ENCODE assay signal across 34 cellular contexts in the genomic region with DNA sequence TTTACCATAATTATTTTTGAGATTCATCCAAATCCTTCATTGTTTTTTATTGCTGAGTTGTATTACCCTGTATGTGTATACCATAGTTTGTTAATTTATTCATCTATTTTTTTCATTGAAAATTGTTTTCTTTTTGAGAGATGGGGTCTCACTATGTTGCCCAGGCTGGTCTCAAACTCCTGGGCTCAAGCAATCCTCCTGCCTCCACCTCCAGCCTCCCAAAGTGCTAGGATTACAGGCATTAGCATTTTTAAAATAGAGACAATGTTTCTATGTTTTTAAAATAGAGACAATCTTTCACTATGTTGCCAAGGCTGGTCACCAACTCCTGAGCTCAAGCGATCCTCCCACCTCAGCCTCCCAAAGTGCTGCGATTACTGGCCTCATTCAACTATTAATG.
"Had no signal": no experiment of that assay in that cellular context is flagged by ENCODE, and none has a peak within 500 bp of the region (broad histone marks: within the 10 kb centered on the region; RNA-seq: fewer than 3 reads in every experiment).

No MANE protein-coding gene starts in this region.

- H3K27ac ChIP-seq: KMS-11 had no signal

- H3K36me3 ChIP-seq: MG63 had no signal

- H3K9me3 ChIP-seq: MG63 had no signal

- DNase-seq: Karpas-422, Kasumi-1, MG63, MM.1S, NCI-H1048, NCI-H1092, NCI-H1092 treated with DMSO at 0.1 percent for 48 hours, NCI-H1105, NCI-H1105 treated with DMSO at 0.1 percent for 48 hours, NCI-H1417, NCI-H1417 treated with DMSO at 0.1 percent for 48 hours, NCI-H1436, NCI-H1436 treated with DMSO at 0.1 percent for 48 hours, NCI-H146, NCI-H1694, NCI-H1694 treated with DMSO at 0.1 percent for 48 hours, NCI-H187, NCI-H187 treated with DMSO at 0.1 percent for 48 hours, NCI-H1930, NCI-H2029, NCI-H2029 treated with DMSO at 0.1 percent for 48 hours, NCI-H2081, NCI-H2081 treated with DMSO at 0.1 percent for 48 hours, NCI-H2107, NCI-H2171, NCI-H2171 treated with DMSO at 0.1 percent for 48 hours, NCI-H2227 treated with DMSO at 0.1 percent for 48 hours, NCI-H226, NCI-H345, NCI-H446, NCI-H446 treated with DMSO at 0.1 percent for 48 hours, NCI-H510A, NCI-H510A treated with DMSO at 0.1 percent for 48 hours had no signal

- H3K27me3 ChIP-seq: MG63 had no signal

- H3K9ac ChIP-seq: KMS-11 had no signal

- H3K4me3 ChIP-seq: MG63 had no signal

- H3K4me2 ChIP-seq: KMS-11 had no signal
